Comparison of ENCODE assay signal across 8 cellular contexts in the genomic region with DNA sequence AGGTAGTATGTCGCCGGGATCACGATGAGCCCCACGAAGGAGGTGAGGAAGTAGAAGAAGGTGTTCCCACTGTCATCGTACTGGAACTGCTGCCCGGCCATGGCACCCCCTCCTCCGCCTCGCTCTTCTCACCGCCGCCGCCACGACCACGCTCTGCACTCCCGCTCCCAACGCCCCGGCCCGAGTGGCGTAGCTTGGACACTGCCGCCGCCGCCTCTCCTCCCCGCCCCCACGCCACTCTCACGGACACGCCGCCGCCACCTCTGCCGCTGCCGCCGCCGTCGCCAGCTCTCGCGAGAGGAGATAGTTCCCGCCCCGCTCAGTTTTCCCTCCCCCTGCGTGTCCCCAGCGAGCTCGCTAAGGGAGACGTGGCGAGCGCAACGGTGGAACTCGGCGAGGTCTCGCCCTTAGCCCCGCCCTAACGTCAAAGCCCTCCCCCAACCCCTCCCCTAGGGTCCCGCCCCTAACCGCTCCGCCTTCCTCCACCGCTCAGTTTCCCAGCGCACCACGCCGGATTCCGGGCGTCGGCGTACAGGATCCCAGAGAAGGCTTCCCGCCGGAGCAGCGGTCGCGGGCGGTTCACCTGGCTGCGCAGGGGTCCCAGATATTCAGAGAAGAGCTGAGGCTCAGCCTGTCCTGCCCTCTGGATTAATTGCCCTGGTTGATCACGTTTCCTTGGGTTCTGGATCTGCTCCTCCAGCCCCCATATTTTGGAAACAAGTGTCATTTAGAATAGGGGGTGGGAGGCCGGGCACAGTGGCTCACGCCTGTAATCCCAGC. TPM values are rescaled to one million over a fixed set of nuclear protein-coding genes. Genes with fewer than 3 reads are reported as not detected.
DNase-seq lines count a peak whose midpoint lies in the region; ATAC-seq and TF ChIP-seq lines count a peak whose summit lies in the region.

TSS of gene SEC63 (minus strand) at position 300 of the 780 bp plus-strand sequence. CDS start at position 101, 199 bp downstream.

- no peak for TF ChIP-seq CTCF in epithelial cell of esophagus (IDR thresholded peaks at IDR 0.05; ENCODE audit: insufficient read depth, low read depth, low read length, missing control alignments)

- 0 out of 2 replicates have a peak, but pooled peaks have one; percentile 26 for TF ChIP-seq EP300 in Ishikawa (IDR thresholded peaks at IDR 0.05; ENCODE audit: borderline replicate concordance)

- ATAC-seq in GM21576 (IDR thresholded peaks at IDR 0.05; ENCODE audit: unreplicated experiment): peak; percentile 91

- peak; percentile 91 for DNase-seq in DMS153 (lab: John Stamatoyannopoulos, UW)
- peak; percentile 80 for DNase-seq in OCI-M2 (lab: John Stamatoyannopoulos, UW; ENCODE audit: unreplicated experiment)
- peak; percentile 97 for DNase-seq in activated T-cell treated with anti-CD3 and anti-CD28 coated beads for 4 hours
- DNase-seq in epithelial cell of esophagus (ENCODE audit: low read depth): peak; percentile 98
- DNase-seq in mucosa of gallbladder (ENCODE audit: low spot score): peak; percentile 98
- DNase-seq in stimulated activated CD8-positive, alpha-beta memory T cell treated with anti-CD3 and anti-CD28 coated beads, Interleukin-4, amount 100 ng/mL, for 24 hours (ENCODE audit: low read depth): peak; percentile 96

- peak within 1 kb of the TSS; percentile 78 for H3K4me3 ChIP-seq in epithelial cell of esophagus (ENCODE audit: low read length)

- TF ChIP-seq RAD21 in Ishikawa (IDR thresholded peaks at IDR 0.05; ENCODE audit: low read depth): no peak

TF ChIP-seq in Ishikawa, 13 proteins besides CTCF, POLR2A, EP300 and RAD21:
- no peak for TF ChIP-seq USF1 (IDR thresholded peaks at IDR 0.05)
- TF ChIP-seq TCF12 (IDR thresholded peaks at IDR 0.05; ENCODE audit: low read depth): peak; percentile 47; the same call in 1 of the 2 replicates
- TF ChIP-seq, protein P1, sequence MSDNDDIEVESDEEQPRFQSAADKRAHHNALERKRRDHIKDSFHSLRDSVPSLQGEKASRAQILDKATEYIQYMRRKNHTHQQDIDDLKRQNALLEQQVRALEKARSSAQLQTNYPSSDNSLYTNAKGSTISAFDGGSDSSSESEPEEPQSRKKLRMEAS (IDR thresholded peaks at IDR 0.05): peak; percentile 86
- TF ChIP-seq CREB1 (IDR thresholded peaks at IDR 0.05; ENCODE audit: low read depth): no peak
- TF ChIP-seq YY1 (IDR thresholded peaks at IDR 0.05; ENCODE audit: low read depth): peak; percentile 55
- TF ChIP-seq EGR1 (IDR thresholded peaks at IDR 0.05): peak; percentile 25; the same call in 1 of the 2 replicates
- TF ChIP-seq TAF1 (IDR thresholded peaks at IDR 0.05; ENCODE audit: low read depth): peak; percentile 87
- no peak for TF ChIP-seq FOXM1 (IDR thresholded peaks at IDR 0.05; ENCODE audit: borderline replicate concordance, low read depth)
- TF ChIP-seq NFIC (IDR thresholded peaks at IDR 0.05): no peak
- no peak; the same call in 1 of the 2 replicates for TF ChIP-seq ZBTB7A (IDR thresholded peaks at IDR 0.05; ENCODE audit: low read depth)
- TF ChIP-seq, protein P2, sequence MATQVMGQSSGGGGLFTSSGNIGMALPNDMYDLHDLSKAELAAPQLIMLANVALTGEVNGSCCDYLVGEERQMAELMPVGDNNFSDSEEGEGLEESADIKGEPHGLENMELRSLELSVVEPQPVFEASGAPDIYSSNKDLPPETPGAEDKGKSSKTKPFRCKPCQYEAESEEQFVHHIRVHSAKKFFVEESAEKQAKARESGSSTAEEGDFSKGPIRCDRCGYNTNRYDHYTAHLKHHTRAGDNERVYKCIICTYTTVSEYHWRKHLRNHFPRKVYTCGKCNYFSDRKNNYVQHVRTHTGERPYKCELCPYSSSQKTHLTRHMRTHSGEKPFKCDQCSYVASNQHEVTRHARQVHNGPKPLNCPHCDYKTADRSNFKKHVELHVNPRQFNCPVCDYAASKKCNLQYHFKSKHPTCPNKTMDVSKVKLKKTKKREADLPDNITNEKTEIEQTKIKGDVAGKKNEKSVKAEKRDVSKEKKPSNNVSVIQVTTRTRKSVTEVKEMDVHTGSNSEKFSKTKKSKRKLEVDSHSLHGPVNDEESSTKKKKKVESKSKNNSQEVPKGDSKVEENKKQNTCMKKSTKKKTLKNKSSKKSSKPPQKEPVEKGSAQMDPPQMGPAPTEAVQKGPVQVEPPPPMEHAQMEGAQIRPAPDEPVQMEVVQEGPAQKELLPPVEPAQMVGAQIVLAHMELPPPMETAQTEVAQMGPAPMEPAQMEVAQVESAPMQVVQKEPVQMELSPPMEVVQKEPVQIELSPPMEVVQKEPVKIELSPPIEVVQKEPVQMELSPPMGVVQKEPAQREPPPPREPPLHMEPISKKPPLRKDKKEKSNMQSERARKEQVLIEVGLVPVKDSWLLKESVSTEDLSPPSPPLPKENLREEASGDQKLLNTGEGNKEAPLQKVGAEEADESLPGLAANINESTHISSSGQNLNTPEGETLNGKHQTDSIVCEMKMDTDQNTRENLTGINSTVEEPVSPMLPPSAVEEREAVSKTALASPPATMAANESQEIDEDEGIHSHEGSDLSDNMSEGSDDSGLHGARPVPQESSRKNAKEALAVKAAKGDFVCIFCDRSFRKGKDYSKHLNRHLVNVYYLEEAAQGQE (IDR thresholded peaks at IDR 0.05; ENCODE audit: low read depth): no peak
- no peak for TF ChIP-seq CEBPB (IDR thresholded peaks at IDR 0.05)

RNA-seq across cellular contexts. Expression of gene SEC63, which starts in this region (rescaled TPM):
- 85.5 TPM for total RNA-seq in mucosa of gallbladder

Comparison
In these comparisons a context has a peak if more than half of its experiments do, and no peak if none do; other contexts are left out.
1. Peak in every context shown above with its lines: DNase-seq, ATAC-seq and H3K4me3 ChIP-seq.